8 cellular contexts compared by ENCODE assay signal in the genomic region with DNA sequence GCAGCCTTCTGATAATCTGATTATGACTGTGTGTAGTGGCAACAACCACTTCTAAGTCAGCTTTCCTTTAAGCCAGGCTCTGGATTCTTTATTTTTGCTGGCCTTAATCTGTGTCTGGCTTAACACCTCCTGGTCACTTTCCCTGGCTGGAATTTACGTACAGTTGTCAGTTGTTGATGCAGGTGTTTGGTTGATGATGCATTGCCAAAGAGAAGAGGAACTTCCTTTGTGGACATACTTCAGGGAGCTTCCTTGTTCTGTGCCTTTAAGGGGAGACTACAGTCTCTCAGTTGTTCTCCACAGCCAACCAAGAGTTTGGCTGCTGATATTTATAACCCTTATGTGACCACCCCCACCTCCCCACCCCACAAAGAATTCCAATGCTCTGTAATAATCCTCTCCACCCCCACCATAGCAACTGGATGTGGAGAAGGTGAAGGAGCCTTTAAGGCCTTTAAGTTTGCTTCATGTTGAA.
DNase-seq lines count a peak whose midpoint lies in the region; ATAC-seq, FAIRE-seq and TF ChIP-seq lines count a peak whose summit lies in the region.

No MANE protein-coding gene starts in this region.

- H3K4me2 ChIP-seq in keratinocyte (ENCODE audit: control insufficient read depth, extremely low read depth, insufficient read depth, low read depth, low read length): peak overlapping the region; percentile 66

- TF ChIP-seq CTCF in keratinocyte (optimal IDR thresholded peaks at IDR 0.05 in 1 of 3, IDR thresholded peaks at IDR 0.05 in 1 of 3, conservative IDR thresholded peaks at IDR 0.05 in 1 of 3; ENCODE audit: extremely low read depth in 1 of 3, insufficient read depth in 2 of 3, low read length in 3 of 3) (no peak), tibial nerve (IDR thresholded peaks at IDR 0.05) (no peak)

- peaks cover 88% of the 10 kb centered on the region for H3K4me1 ChIP-seq in keratinocyte (ENCODE audit: control insufficient read depth, extremely low read depth, insufficient read depth, low read length)
- peaks cover 7 to 90% (median 49%) of the 10 kb centered on the region in 4 donors for H3K4me1 ChIP-seq in tibial nerve

- dilution Hi-C loops in keratinocyte (cut with MboI; ENCODE audit: extremely low pct_ligation_motif_present, low sequenced_read_pairs): no loop called here

- H3K27me3 ChIP-seq in keratinocyte (ENCODE audit: control insufficient read depth, extremely low read depth, insufficient read depth, low read length): no peaks in the 10 kb centered on the region
- H3K27me3 ChIP-seq in tibial nerve: no peaks in the 10 kb centered on the region

- peaks cover 83% of the 10 kb centered on the region for H3K4me1 Mint-ChIP-seq in activated T-cell treated with anti-CD3 and anti-CD28 coated beads, Interleukin-2, amount 50 U/mL, for 24 hours (ENCODE audit: low read depth)
- H3K4me1 Mint-ChIP-seq in activated T-cell treated with anti-CD3 and anti-CD28 coated beads, Interleukin-2, amount 50 U/mL, for 4 hours (ENCODE audit: low read depth): peaks cover 89% of the 10 kb centered on the region
- peaks cover 63% of the 10 kb centered on the region for H3K4me1 Mint-ChIP-seq in activated T-helper 17 cell treated with anti-CD3 and anti-CD28 coated beads, Interleukin-2, amount 50 U/mL, for 72 hours

- H3K4me3 Mint-ChIP-seq in activated T-cell treated with anti-CD3 and anti-CD28 coated beads, Interleukin-2, amount 50 U/mL, for 24 hours: no peak overlapping the region
- no peak overlapping the region for H3K4me3 Mint-ChIP-seq in activated T-cell treated with anti-CD3 and anti-CD28 coated beads, Interleukin-2, amount 50 U/mL, for 4 hours
- peak overlapping the region; percentile 10 for H3K4me3 Mint-ChIP-seq in activated T-helper 17 cell treated with anti-CD3 and anti-CD28 coated beads, Interleukin-2, amount 50 U/mL, for 72 hours

- peak overlapping the region; percentile 39 for H3K9ac ChIP-seq in keratinocyte (ENCODE audit: control insufficient read depth, extremely low read depth, insufficient read depth, low read length)

- DNase-seq in activated T-cell treated with anti-CD3 and anti-CD28 coated beads, Interleukin-2, amount 50 U/mL, for 24 hours: no peak
- no peak for DNase-seq in activated T-cell treated with anti-CD3 and anti-CD28 coated beads, Interleukin-2, amount 50 U/mL, for 4 hours
- DNase-seq in keratinocyte (ENCODE audit: low read depth, low spot score) (peak; percentile 86), tibial nerve (ENCODE audit: low spot score in 2 of 2) (no peak)
- DNase-seq in activated CD8-positive, alpha-beta memory T cell treated with anti-CD3 and anti-CD28 coated beads, Interleukin-2, amount 50 U/mL, for 4 hours: no peak

- H2AFZ ChIP-seq in keratinocyte (ENCODE audit: control insufficient read depth, low read length): no peak overlapping the region

- H3K27ac Mint-ChIP-seq in activated T-cell treated with anti-CD3 and anti-CD28 coated beads, Interleukin-2, amount 50 U/mL, for 24 hours: peak overlapping the region; percentile 54
- peak overlapping the region; percentile 47 for H3K27ac Mint-ChIP-seq in activated T-helper 17 cell treated with anti-CD3 and anti-CD28 coated beads, Interleukin-2, amount 50 U/mL, for 72 hours

- FAIRE-seq in keratinocyte (lab: Jason Lieb, UNC): peak; percentile 87

- WGBS in tibial nerve, 2 donors: 5 to 15% methylated on average over 1 of the region's 1 CpG

- TF ChIP-seq POLR2A in tibial nerve (IDR thresholded peaks at IDR 0.05): no peak

- H3K9me1 ChIP-seq in keratinocyte (ENCODE audit: control insufficient read depth, extremely low read depth, insufficient read depth, low read length): no peaks in the 10 kb centered on the region

- H3K9me3 ChIP-seq in keratinocyte (ENCODE audit: control insufficient read depth, low read depth, low read length) (no peaks in the 10 kb centered on the region), tibial nerve (no peaks in the 10 kb centered on the region)

- H3K36me3 ChIP-seq in keratinocyte (ENCODE audit: control insufficient read depth in 2 of 2, extremely low read depth in 1 of 2, insufficient read depth in 2 of 2, low read length in 2 of 2) (peaks cover 2 to 4% of the 10 kb centered on the region in 2 experiments), tibial nerve (no peaks in the 10 kb centered on the region)

- H3K4me3 ChIP-seq in keratinocyte (ENCODE audit: control insufficient read depth in 2 of 3, extremely low read depth in 1 of 3, insufficient read depth in 2 of 3, low read depth in 1 of 3, low read length in 3 of 3) (peak overlapping the region in 1 of 3 experiments; percentile 16), tibial nerve (no peak overlapping the region)

- peaks cover 45% of the 10 kb centered on the region for H3K36me3 Mint-ChIP-seq in activated T-cell treated with anti-CD3 and anti-CD28 coated beads, Interleukin-2, amount 50 U/mL, for 24 hours (ENCODE audit: low read depth)
- peaks cover 16% of the 10 kb centered on the region for H3K36me3 Mint-ChIP-seq in activated T-cell treated with anti-CD3 and anti-CD28 coated beads, Interleukin-2, amount 50 U/mL, for 4 hours (ENCODE audit: insufficient read depth)
- peaks cover 89% of the 10 kb centered on the region for H3K36me3 Mint-ChIP-seq in activated T-helper 17 cell treated with anti-CD3 and anti-CD28 coated beads, Interleukin-2, amount 50 U/mL, for 72 hours (ENCODE audit: low read depth)

- H3K27me3 Mint-ChIP-seq in activated T-cell treated with anti-CD3 and anti-CD28 coated beads, Interleukin-2, amount 50 U/mL, for 24 hours: no peaks in the 10 kb centered on the region
- no peaks in the 10 kb centered on the region for H3K27me3 Mint-ChIP-seq in activated T-cell treated with anti-CD3 and anti-CD28 coated beads, Interleukin-2, amount 50 U/mL, for 4 hours (ENCODE audit: low read depth)
- H3K27me3 Mint-ChIP-seq in activated T-helper 17 cell treated with anti-CD3 and anti-CD28 coated beads, Interleukin-2, amount 50 U/mL, for 72 hours: no peaks in the 10 kb centered on the region

- ATAC-seq in activated T-cell treated with anti-CD3 and anti-CD28 coated beads, Interleukin-2, amount 50 U/mL, for 4 hours: no peak
- no peak for ATAC-seq in activated T-helper 17 cell treated with anti-CD3 and anti-CD28 coated beads, Interleukin-2, amount 50 U/mL, for 72 hours (replicated peaks)
- ATAC-seq in HG03565 (IDR thresholded peaks at IDR 0.05; ENCODE audit: unreplicated experiment): no peak
- no peak for ATAC-seq in HG02973 (IDR thresholded peaks at IDR 0.05; ENCODE audit: unreplicated experiment)

- H3K9me3 Mint-ChIP-seq in activated T-cell treated with anti-CD3 and anti-CD28 coated beads, Interleukin-2, amount 50 U/mL, for 24 hours: no peaks in the 10 kb centered on the region
- no peaks in the 10 kb centered on the region for H3K9me3 Mint-ChIP-seq in activated T-cell treated with anti-CD3 and anti-CD28 coated beads, Interleukin-2, amount 50 U/mL, for 4 hours
- no peaks in the 10 kb centered on the region for H3K9me3 Mint-ChIP-seq in activated T-helper 17 cell treated with anti-CD3 and anti-CD28 coated beads, Interleukin-2, amount 50 U/mL, for 72 hours

- no peaks in the 10 kb centered on the region for H4K20me1 ChIP-seq in keratinocyte (ENCODE audit: control insufficient read depth, extremely low read depth, insufficient read depth, low read length)

- peaks cover 48% of the 10 kb centered on the region for H3K79me2 ChIP-seq in keratinocyte (ENCODE audit: control insufficient read depth, insufficient read depth, low read length)

- TF ChIP-seq EP300 in tibial nerve (IDR thresholded peaks at IDR 0.05): peak in 1 of 2 donors; percentile 17

- H3K27ac ChIP-seq in keratinocyte (ENCODE audit: control insufficient read depth, insufficient read depth, low read length) (peak overlapping the region; percentile 61), tibial nerve (peak overlapping the region in 3 of 4 donors; percentile 48 to 63 (median 63))
